ENCODE assay signal across 2 cellular contexts in genomic region chr15:37253877-37254276, GRCh38.
TF ChIP-seq lines count a peak whose summit lies in the region.

No MANE protein-coding gene starts in this region.

TF ChIP-seq in SK-N-SH, 30 proteins besides CTCF, POLR2A, EP300 and RAD21 (continued from another document):
- TF ChIP-seq PBX3 (IDR thresholded peaks at IDR 0.05) (no peak), NFIC (IDR thresholded peaks at IDR 0.05; ENCODE audit: borderline replicate concordance) (no peak), MXI1 (IDR thresholded peaks at IDR 0.05; ENCODE audit: low read depth, low read length) (no peak), TCF12 (IDR thresholded peaks at IDR 0.05) (no peak), SMC3 (IDR thresholded peaks at IDR 0.05; ENCODE audit: low read depth, low read length) (no peak), FOXJ3 (CRISPR knock-in tag; IDR thresholded peaks at IDR 0.05) (no peak), CHD2 (IDR thresholded peaks at IDR 0.05; ENCODE audit: low read length, partially characterized antibody) (no peak), ZBTB33 (IDR thresholded peaks at IDR 0.05; ENCODE audit: borderline replicate concordance, low read depth) (no peak)

TF ChIP-seq in SK-N-SH treated with all-trans-retinoic acid at 6 μM for 48 hours, 23 proteins besides CTCF, POLR2A, EP300 and RAD21 (continued from another document):
- no peak for TF ChIP-seq ISL1 (CRISPR knock-in tag; IDR thresholded peaks at IDR 0.05)
- TF ChIP-seq CSDC2 (CRISPR knock-in tag; IDR thresholded peaks at IDR 0.05), result no peak
- TF ChIP-seq ZFP3 (CRISPR knock-in tag; IDR thresholded peaks at IDR 0.05), result no peak
- no peak for TF ChIP-seq GLIS3 (CRISPR knock-in tag; IDR thresholded peaks at IDR 0.05)
- TF ChIP-seq CSRNP3 (CRISPR knock-in tag; IDR thresholded peaks at IDR 0.05), result no peak
- TF ChIP-seq PPARA (CRISPR knock-in tag; IDR thresholded peaks at IDR 0.05; ENCODE audit: borderline replicate concordance), result no peak
- no peak for TF ChIP-seq ZNF70 (CRISPR knock-in tag; IDR thresholded peaks at IDR 0.05)
- no peak for TF ChIP-seq TCF4 (CRISPR knock-in tag; IDR thresholded peaks at IDR 0.05; ENCODE audit: borderline replicate concordance)
- TF ChIP-seq ARNTL (CRISPR knock-in tag; IDR thresholded peaks at IDR 0.05; ENCODE audit: borderline replicate concordance, low read depth), result no peak
